In genomic region chr14:24123465-24124417, GRCh38 we compare ENCODE assay signal across 13 cellular contexts. TPM values are rescaled to one million over a fixed set of nuclear protein-coding genes. Genes with fewer than 3 reads are reported as not detected.
DNase-seq lines count a peak whose midpoint lies in the region; ATAC-seq and TF ChIP-seq lines count a peak whose summit lies in the region.
"Had no signal": no experiment of that assay in that cellular context is flagged by ENCODE, and none has a peak within 500 bp of the region (broad histone marks: within the 10 kb centered on the region; RNA-seq: fewer than 3 reads in every experiment).

No MANE protein-coding gene starts in this region.

- no peak overlapping the region for H3K4me3 ChIP-seq in HL-60 (replicated peaks; ENCODE audit: insufficient read depth, low read length)
- H3K4me3 ChIP-seq: right lobe of liver had no signal

- no peaks in the 10 kb centered on the region for H3K27me3 ChIP-seq in HL-60 (ENCODE audit: insufficient read depth, poor library complexity, severe bottlenecking)
- H3K27me3 ChIP-seq: right lobe of liver had no signal

- ATAC-seq in GM18502 (IDR thresholded peaks at IDR 0.05; ENCODE audit: poor library complexity, unreplicated experiment) (peak; percentile 71), GM21576 (IDR thresholded peaks at IDR 0.05; ENCODE audit: unreplicated experiment) (peak; percentile 53), naive B cell (ENCODE audit: low read depth in 2 of 2) (peak; percentile 92 to 93), GM21515 (IDR thresholded peaks at IDR 0.05; ENCODE audit: unreplicated experiment) (no peak)

- H3K27ac ChIP-seq in HL-60 (replicated peaks), result peak overlapping the region; percentile 26; the same call in 1 of the 2 replicates
- H3K27ac ChIP-seq: right lobe of liver had no signal

- H3K27ac Mint-ChIP-seq in naive B cell, result peak overlapping the region; percentile 88 to 97 (median 94)
- H3K27ac Mint-ChIP-seq: activated CD4-positive, alpha-beta memory T cell treated with anti-CD3 and anti-CD28 coated beads for 36 hours had no signal

- DNase-seq in HL-60 (ENCODE audit: low read depth in 1 of 2, low spot score in 1 of 2), result peak in 1 of 2 experiments; percentile 3
- peak; percentile 20 for DNase-seq in naive B cell
- DNase-seq in hippocampal formation (lab: John Stamatoyannopoulos, UW), result no peak
- no peak for DNase-seq in HuH-7 (ENCODE audit: low spot score)
- DNase-seq in pons (ENCODE audit: low spot score), result no peak
- DNase-seq: activated CD4-positive, alpha-beta memory T cell treated with anti-CD3 and anti-CD28 coated beads for 36 hours; hypothalamus; NCI-H1105 treated with DMSO at 0.1 percent for 48 hours; NCI-H748 treated with DMSO at 0.1 percent for 48 hours; right lobe of liver had no signal

- H3K4me3 Mint-ChIP-seq in naive B cell, result peak overlapping the region in 5 of 8 donors; percentile 15 to 82 (median 49)
- H3K4me3 Mint-ChIP-seq: activated CD4-positive, alpha-beta memory T cell treated with anti-CD3 and anti-CD28 coated beads for 36 hours had no signal

- H3K4me1 Mint-ChIP-seq in naive B cell, result peaks cover 29 to 45% (median 30%) of the 10 kb centered on the region in 3 donors

- H3K27me3 Mint-ChIP-seq in naive B cell, result no peaks in the 10 kb centered on the region
- H3K27me3 Mint-ChIP-seq: activated CD4-positive, alpha-beta memory T cell treated with anti-CD3 and anti-CD28 coated beads for 36 hours had no signal

- peaks cover 11 to 12% of the 10 kb centered on the region in 2 donors for H3K36me3 Mint-ChIP-seq in naive B cell

- no peak for TF ChIP-seq CTCF in HL-60 (IDR thresholded peaks at IDR 0.05; ENCODE audit: insufficient read depth, low read length)

- no peaks in the 10 kb centered on the region for H3K9me3 Mint-ChIP-seq in naive B cell
- H3K9me3 Mint-ChIP-seq: activated CD4-positive, alpha-beta memory T cell treated with anti-CD3 and anti-CD28 coated beads for 36 hours had no signal

RNA-seq across cellular contexts. Expression of gene FITM1, which starts 6.7 kb away (rescaled TPM):
- 1 to 10 TPM in 1 of 6 donors, under 1 TPM in 4, not detected in 1; 0.29 to 1.4 (median 0.53) TPM for polyA plus RNA-seq in naive B cell (ENCODE audit: low read depth in 6 of 6)

RNA-seq across cellular contexts. Expression of gene NRL, which starts 9.0 kb away (rescaled TPM):
- 1 to 10 TPM; 2.3 to 8.9 (median 6.4) TPM for polyA plus RNA-seq in naive B cell (ENCODE audit: low read depth in 6 of 6)

RNA-seq across cellular contexts. Expression of gene DCAF11, which starts 9.2 kb away (rescaled TPM):
- polyA plus RNA-seq in naive B cell (ENCODE audit: low read depth in 6 of 6), result 100 to 1,000 TPM in 1 of 6 donors, 10 to 100 TPM in 5; 65.8 to 106 (median 78.5) TPM

RNA-seq across cellular contexts. Expression of gene PSME1, which starts 12.3 kb away (rescaled TPM):
- 100 to 1,000 TPM; 704 to 932 (median 769) TPM for polyA plus RNA-seq in naive B cell (ENCODE audit: low read depth in 6 of 6)

RNA-seq across cellular contexts. Expression of gene EMC9, which starts 17.6 kb away (rescaled TPM):
- polyA plus RNA-seq in naive B cell (ENCODE audit: low read depth in 6 of 6), result 10 to 100 TPM in 2 of 6 donors, 1 to 10 TPM in 4; 5.9 to 15.3 (median 9.2) TPM
